Comparison of ENCODE assay signal across 2 cellular contexts in the genomic region with DNA sequence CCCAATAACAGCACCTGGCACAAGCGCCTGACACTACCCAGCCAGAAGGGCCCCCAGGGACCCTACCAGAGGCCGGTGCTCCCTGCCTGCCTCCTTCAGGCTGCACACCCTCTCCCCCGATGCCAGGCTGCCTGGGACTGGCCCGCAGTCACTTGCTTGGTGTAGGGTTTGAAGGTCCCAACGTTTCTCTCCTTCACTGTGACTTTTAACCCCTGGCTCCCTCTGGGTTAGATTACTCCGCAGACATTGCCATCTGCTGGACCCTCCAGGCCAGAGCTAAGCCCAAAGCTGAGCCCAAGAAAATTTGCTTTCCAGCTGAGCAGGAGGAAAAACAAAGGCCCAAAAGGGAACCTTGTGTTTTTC.
TF ChIP-seq lines count a peak whose summit lies in the region.

No MANE protein-coding gene starts in this region.

TF ChIP-seq in GM23338, 12 proteins besides CTCF, POLR2A, EP300 and RAD21 (continues in another document):
- no peak for TF ChIP-seq NANOG (IDR thresholded peaks at IDR 0.05; ENCODE audit: borderline replicate concordance)
- TF ChIP-seq REST (IDR thresholded peaks at IDR 0.05; ENCODE audit: unreplicated experiment) = no peak
- no peak for TF ChIP-seq POLR2AphosphoS5 (IDR thresholded peaks at IDR 0.05; ENCODE audit: low read depth)
- TF ChIP-seq, protein P1, sequence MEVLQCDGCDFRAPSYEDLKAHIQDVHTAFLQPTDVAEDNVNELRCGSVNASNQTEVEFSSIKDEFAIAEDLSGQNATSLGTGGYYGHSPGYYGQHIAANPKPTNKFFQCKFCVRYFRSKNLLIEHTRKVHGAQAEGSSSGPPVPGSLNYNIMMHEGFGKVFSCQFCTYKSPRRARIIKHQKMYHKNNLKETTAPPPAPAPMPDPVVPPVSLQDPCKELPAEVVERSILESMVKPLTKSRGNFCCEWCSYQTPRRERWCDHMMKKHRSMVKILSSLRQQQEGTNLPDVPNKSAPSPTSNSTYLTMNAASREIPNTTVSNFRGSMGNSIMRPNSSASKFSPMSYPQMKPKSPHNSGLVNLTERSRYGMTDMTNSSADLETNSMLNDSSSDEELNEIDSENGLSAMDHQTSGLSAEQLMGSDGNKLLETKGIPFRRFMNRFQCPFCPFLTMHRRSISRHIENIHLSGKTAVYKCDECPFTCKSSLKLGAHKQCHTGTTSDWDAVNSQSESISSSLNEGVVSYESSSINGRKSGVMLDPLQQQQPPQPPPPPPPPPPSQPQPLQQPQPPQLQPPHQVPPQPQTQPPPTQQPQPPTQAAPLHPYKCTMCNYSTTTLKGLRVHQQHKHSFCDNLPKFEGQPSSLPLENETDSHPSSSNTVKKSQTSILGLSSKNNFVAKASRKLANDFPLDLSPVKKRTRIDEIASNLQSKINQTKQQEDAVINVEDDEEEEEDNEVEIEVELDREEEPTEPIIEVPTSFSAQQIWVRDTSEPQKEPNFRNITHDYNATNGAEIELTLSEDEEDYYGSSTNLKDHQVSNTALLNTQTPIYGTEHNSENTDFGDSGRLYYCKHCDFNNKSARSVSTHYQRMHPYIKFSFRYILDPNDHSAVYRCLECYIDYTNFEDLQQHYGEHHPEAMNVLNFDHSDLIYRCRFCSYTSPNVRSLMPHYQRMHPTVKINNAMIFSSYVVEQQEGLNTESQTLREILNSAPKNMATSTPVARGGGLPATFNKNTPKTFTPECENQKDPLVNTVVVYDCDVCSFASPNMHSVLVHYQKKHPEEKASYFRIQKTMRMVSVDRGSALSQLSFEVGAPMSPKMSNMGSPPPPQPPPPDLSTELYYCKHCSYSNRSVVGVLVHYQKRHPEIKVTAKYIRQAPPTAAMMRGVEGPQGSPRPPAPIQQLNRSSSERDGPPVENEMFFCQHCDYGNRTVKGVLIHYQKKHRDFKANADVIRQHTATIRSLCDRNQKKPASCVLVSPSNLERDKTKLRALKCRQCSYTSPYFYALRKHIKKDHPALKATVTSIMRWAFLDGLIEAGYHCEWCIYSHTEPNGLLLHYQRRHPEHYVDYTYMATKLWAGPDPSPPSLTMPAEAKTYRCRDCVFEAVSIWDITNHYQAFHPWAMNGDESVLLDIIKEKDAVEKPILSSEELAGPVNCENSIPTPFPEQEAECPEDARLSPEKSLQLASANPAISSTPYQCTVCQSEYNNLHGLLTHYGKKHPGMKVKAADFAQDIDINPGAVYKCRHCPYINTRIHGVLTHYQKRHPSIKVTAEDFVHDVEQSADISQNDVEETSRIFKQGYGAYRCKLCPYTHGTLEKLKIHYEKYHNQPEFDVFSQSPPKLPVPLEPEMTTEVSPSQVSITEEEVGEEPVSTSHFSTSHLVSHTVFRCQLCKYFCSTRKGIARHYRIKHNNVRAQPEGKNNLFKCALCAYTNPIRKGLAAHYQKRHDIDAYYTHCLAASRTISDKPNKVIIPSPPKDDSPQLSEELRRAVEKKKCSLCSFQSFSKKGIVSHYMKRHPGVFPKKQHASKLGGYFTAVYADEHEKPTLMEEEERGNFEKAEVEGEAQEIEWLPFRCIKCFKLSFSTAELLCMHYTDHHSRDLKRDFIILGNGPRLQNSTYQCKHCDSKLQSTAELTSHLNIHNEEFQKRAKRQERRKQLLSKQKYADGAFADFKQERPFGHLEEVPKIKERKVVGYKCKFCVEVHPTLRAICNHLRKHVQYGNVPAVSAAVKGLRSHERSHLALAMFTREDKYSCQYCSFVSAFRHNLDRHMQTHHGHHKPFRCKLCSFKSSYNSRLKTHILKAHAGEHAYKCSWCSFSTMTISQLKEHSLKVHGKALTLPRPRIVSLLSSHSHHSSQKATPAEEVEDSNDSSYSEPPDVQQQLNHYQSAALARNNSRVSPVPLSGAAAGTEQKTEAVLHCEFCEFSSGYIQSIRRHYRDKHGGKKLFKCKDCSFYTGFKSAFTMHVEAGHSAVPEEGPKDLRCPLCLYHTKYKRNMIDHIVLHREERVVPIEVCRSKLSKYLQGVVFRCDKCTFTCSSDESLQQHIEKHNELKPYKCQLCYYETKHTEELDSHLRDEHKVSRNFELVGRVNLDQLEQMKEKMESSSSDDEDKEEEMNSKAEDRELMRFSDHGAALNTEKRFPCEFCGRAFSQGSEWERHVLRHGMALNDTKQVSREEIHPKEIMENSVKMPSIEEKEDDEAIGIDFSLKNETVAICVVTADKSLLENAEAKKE (CRISPR knock-in tag; IDR thresholded peaks at IDR 0.05) = no peak
- TF ChIP-seq CREB1 (CRISPR knock-in tag; IDR thresholded peaks at IDR 0.05; ENCODE audit: low read depth) = no peak
- no peak for TF ChIP-seq EZH2 (IDR thresholded peaks at IDR 0.05; ENCODE audit: low read depth, unreplicated experiment)
- TF ChIP-seq JUNB (IDR thresholded peaks at IDR 0.05; ENCODE audit: unreplicated experiment) = no peak
- TF ChIP-seq, protein P2, sequence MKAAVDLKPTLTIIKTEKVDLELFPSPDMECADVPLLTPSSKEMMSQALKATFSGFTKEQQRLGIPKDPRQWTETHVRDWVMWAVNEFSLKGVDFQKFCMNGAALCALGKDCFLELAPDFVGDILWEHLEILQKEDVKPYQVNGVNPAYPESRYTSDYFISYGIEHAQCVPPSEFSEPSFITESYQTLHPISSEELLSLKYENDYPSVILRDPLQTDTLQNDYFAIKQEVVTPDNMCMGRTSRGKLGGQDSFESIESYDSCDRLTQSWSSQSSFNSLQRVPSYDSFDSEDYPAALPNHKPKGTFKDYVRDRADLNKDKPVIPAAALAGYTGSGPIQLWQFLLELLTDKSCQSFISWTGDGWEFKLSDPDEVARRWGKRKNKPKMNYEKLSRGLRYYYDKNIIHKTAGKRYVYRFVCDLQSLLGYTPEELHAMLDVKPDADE (IDR thresholded peaks at IDR 0.05) = no peak
- no peak for TF ChIP-seq ZNF114 (CRISPR knock-in tag; IDR thresholded peaks at IDR 0.05)
- TF ChIP-seq ZNF331 (CRISPR knock-in tag; IDR thresholded peaks at IDR 0.05; ENCODE audit: low read depth) = no peak

TF ChIP-seq in GM12878, 131 proteins besides CTCF, POLR2A, EP300 and RAD21:
- TF ChIP-seq SMC3 (IDR thresholded peaks at IDR 0.05; ENCODE audit: borderline replicate concordance, low read length) = peak; percentile 30; the same call in 1 of the 2 replicates
- no peak for TF ChIP-seq POLR2AphosphoS2 (IDR thresholded peaks at IDR 0.05; ENCODE audit: low read depth, low read length)
- TF ChIP-seq PML (IDR thresholded peaks at IDR 0.05; ENCODE audit: low read length) = no peak
- no peak for TF ChIP-seq LARP7 (IDR thresholded peaks at IDR 0.05)
- peak; percentile 78 for TF ChIP-seq NR2F1 (conservative IDR thresholded peaks at IDR 0.05)
- TF ChIP-seq NR2C1 (IDR thresholded peaks at IDR 0.05) = 0 out of 2 replicates have a peak, but pooled peaks have one; percentile 23
- no peak for TF ChIP-seq EZH2 (IDR thresholded peaks at IDR 0.05; ENCODE audit: borderline replicate concordance, control insufficient read depth, low read depth, low read length)
- no peak for TF ChIP-seq ELK1 (IDR thresholded peaks at IDR 0.05; ENCODE audit: low read depth, low read length)
- TF ChIP-seq BACH1 (IDR thresholded peaks at IDR 0.05; ENCODE audit: borderline replicate concordance) = no peak
- no peak for TF ChIP-seq YBX1 (IDR thresholded peaks at IDR 0.05)
- TF ChIP-seq MEF2B (IDR thresholded peaks at IDR 0.05; ENCODE audit: partially characterized antibody, poor library complexity, severe bottlenecking) = peak; percentile 40
